9 cellular contexts compared by ENCODE assay signal in genomic region chr3:107855710-107856109, GRCh38.
DNase-seq lines count a peak whose midpoint lies in the region; ATAC-seq and TF ChIP-seq lines count a peak whose summit lies in the region.
"Had no signal": no experiment of that assay in that cellular context is flagged by ENCODE, and none has a peak within 500 bp of the region (broad histone marks: within the 10 kb centered on the region; RNA-seq: fewer than 3 reads in every experiment).

No MANE protein-coding gene starts in this region.

- H3K9me3 Mint-ChIP-seq in endodermal cell, result peaks cover 4% of the 10 kb centered on the region

- 79 to 81% methylated on average over 2 to 5 of the region's 5 CpGs for WGBS in endodermal cell (ENCODE audit: insufficient coverage in 1 of 2, insufficient read length in 1 of 2), 2 experiments
- WGBS in spleen, 5 donors, result 60 to 80% (median 70%) methylated on average over 5 of the region's 5 CpGs

- no peak overlapping the region for H3K4me3 ChIP-seq in endodermal cell (ENCODE audit: low read length)
- H3K4me3 ChIP-seq in spleen, result no peak overlapping the region

- DNase-seq in NCI-H2196 (lab: John Stamatoyannopoulos, UW; ENCODE audit: unreplicated experiment) (peak; percentile 19), endodermal cell (peak; percentile 54), NCI-H446 treated with DMSO at 0.1 percent for 48 hours (lab: John Stamatoyannopoulos, UW) (no peak), spleen (no peak), T-helper 9 cell (no peak), middle frontal gyrus (ENCODE audit: extremely low spot score, low spot score) (no peak)

- H3K4me1 ChIP-seq in endodermal cell (ENCODE audit: control insufficient read depth, insufficient read depth, low read length) (no peaks in the 10 kb centered on the region), spleen (no peaks in the 10 kb centered on the region)

- H3K9me3 ChIP-seq in endodermal cell (ENCODE audit: control insufficient read depth, low read length), result peaks cover 8% of the 10 kb centered on the region
- peaks cover 0 to 7% (median 0%) of the 10 kb centered on the region in 8 donors for H3K9me3 ChIP-seq in spleen
- H3K9me3 ChIP-seq: neutrophil had no signal

- H3K27me3 ChIP-seq in endodermal cell (ENCODE audit: control insufficient read depth, insufficient read depth, low read length, poor library complexity, severe bottlenecking) (no peaks in the 10 kb centered on the region), spleen (replicated peaks in 1 of 7) (no peaks in the 10 kb centered on the region)
- H3K27me3 ChIP-seq: neutrophil had no signal

- TF ChIP-seq CTCF in 22Rv1 (IDR thresholded peaks at IDR 0.05) (peak; percentile 77), endodermal cell (conservative IDR thresholded peaks at IDR 0.05) (peak; percentile 66), spleen (IDR thresholded peaks at IDR 0.05 in 8 of 11, conservative IDR thresholded peaks at IDR 0.05 in 3 of 11) (no peak)

- H3K27ac Mint-ChIP-seq in endodermal cell, result no peak overlapping the region

- no peak overlapping the region for H3K9ac ChIP-seq in endodermal cell (ENCODE audit: extremely low read depth, low read length, poor library complexity, severe bottlenecking)

- no peak for TF ChIP-seq POLR2A in spleen (IDR thresholded peaks at IDR 0.05)

- H3K4me1 Mint-ChIP-seq in endodermal cell, result no peaks in the 10 kb centered on the region

- no peak overlapping the region for H3K4me3 Mint-ChIP-seq in endodermal cell

- intact Hi-C loops in spleen (cut with DNase I; ENCODE audit: low total_unique reads), result no loop called here

- H3K36me3 ChIP-seq in endodermal cell (ENCODE audit: control insufficient read depth, insufficient read depth, low read length) (no peaks in the 10 kb centered on the region), spleen (no peaks in the 10 kb centered on the region)
- H3K36me3 ChIP-seq: neutrophil had no signal

- ATAC-seq in GM19043 (IDR thresholded peaks at IDR 0.05; ENCODE audit: low read depth, unreplicated experiment), result peak; percentile 68

- no peaks in the 10 kb centered on the region for H3K36me3 Mint-ChIP-seq in endodermal cell (ENCODE audit: low read depth)

- H3K27ac ChIP-seq in 22Rv1, result no peak overlapping the region
- H3K27ac ChIP-seq in endodermal cell (ENCODE audit: low read depth, low read length), result no peak overlapping the region
- no peak overlapping the region for H3K27ac ChIP-seq in spleen
- H3K27ac ChIP-seq: neutrophil had no signal

- H3K27me3 Mint-ChIP-seq in endodermal cell (ENCODE audit: insufficient read depth), result no peaks in the 10 kb centered on the region

Comparison
In these comparisons a context has a peak if more than half of its experiments do, and no peak if none do; other contexts are left out.
1. CTCF ChIP-seq: peak in 22Rv1 (single experiment) and endodermal cell (single experiment); none in spleen (0 of 11).
2. DNase-seq: peak in NCI-H2196 (single experiment) and endodermal cell (single experiment); none in NCI-H446 treated with DMSO at 0.1 percent for 48 hours (single experiment), spleen (single experiment), T-helper 9 cell (single experiment) and middle frontal gyrus (single experiment).